8 cellular contexts compared by ENCODE assay signal in genomic region chr19:45972081-45972943, GRCh38. TPM values are rescaled to one million over a fixed set of nuclear protein-coding genes. Genes with fewer than 3 reads are reported as not detected.
A peak's percentile ranks its signal among the peaks of the same experiment; 100 is the strongest.
DNase-seq lines count a peak whose midpoint lies in the region; ATAC-seq, FAIRE-seq and TF ChIP-seq lines count a peak whose summit lies in the region.

No MANE protein-coding gene starts in this region.

- FAIRE-seq in GM12891 (lab: Jason Lieb, UNC), result peak; percentile 54

- peak overlapping the region; percentile 60 for H3K4me3 ChIP-seq in fibroblast of the aortic adventitia (ENCODE audit: low read depth, low read length)

- TF ChIP-seq CTCF in fibroblast of the aortic adventitia (IDR thresholded peaks at IDR 0.05; ENCODE audit: insufficient read depth, low read length), result no peak

- ATAC-seq in sciatic nerve (peak; percentile 16), HG03469 (IDR thresholded peaks at IDR 0.05; ENCODE audit: unreplicated experiment) (no peak), GM18907 (IDR thresholded peaks at IDR 0.05; ENCODE audit: unreplicated experiment) (no peak)

- intact Hi-C loops in sciatic nerve (cut with DNase I), result no loop called here

- DNase-seq in GM12891 (ENCODE audit: insufficient read length, low spot score) (no peak), fibroblast of the aortic adventitia (ENCODE audit: low read depth) (no peak), sciatic nerve (ENCODE audit: low spot score) (no peak), HPDE6-E6E7 (ENCODE audit: extremely low spot score) (no peak), GM03348 (ENCODE audit: low spot score) (no peak)
- DNase-seq in activated CD4-positive, alpha-beta T cell treated with anti-CD3 and anti-CD28 coated beads for 48 hours, result peak; percentile 50

- TF ChIP-seq POLR2A in GM12891 (IDR thresholded peaks at IDR 0.05; ENCODE audit: low read depth, low read length), result no peak

TF ChIP-seq in GM12891, 5 proteins besides CTCF, POLR2A, EP300 and RAD21:
- no peak for TF ChIP-seq POU2F2 (IDR thresholded peaks at IDR 0.05; ENCODE audit: low read depth, low read length)
TF ChIP-seq in GM12891: peak in this region for 0.

RNA-seq across cellular contexts. Expression of gene NOVA2, which starts 1.4 kb away (rescaled TPM):
- 0.01 TPM for polyA plus RNA-seq in GM12891 (2012; ENCODE audit: low read depth, missing spikeins)
- total RNA-seq in fibroblast of the aortic adventitia (ENCODE audit: low replicate concordance), result under 0.01 and 0.27 TPM in 2 replicates
- total RNA-seq in sciatic nerve, result 9.9 TPM

RNA-seq across cellular contexts. Expression of gene CCDC61, which starts 23.0 kb away (rescaled TPM):
- 11.4 TPM for polyA plus RNA-seq in GM12891 (2012; ENCODE audit: low read depth, missing spikeins)
- 5.4 and 5.7 TPM in 2 replicates for total RNA-seq in fibroblast of the aortic adventitia (ENCODE audit: low replicate concordance)
- 17.8 TPM for total RNA-seq in sciatic nerve

RNA-seq across cellular contexts. Expression of gene PGLYRP1, which starts 50.5 kb away (rescaled TPM):
- not detected for polyA plus RNA-seq in GM12891 (2012; ENCODE audit: low read depth, missing spikeins)
- total RNA-seq in fibroblast of the aortic adventitia (ENCODE audit: low replicate concordance), result not detected in 2 replicates
- 3.2 TPM for total RNA-seq in sciatic nerve

RNA-seq across cellular contexts. Expression of gene NANOS2, which starts 57.7 kb away (rescaled TPM):
- polyA plus RNA-seq in GM12891 (2012; ENCODE audit: low read depth, missing spikeins), result not detected
- total RNA-seq in fibroblast of the aortic adventitia (ENCODE audit: low replicate concordance) (not detected in 2 replicates), sciatic nerve (not detected)
